ENCODE assay signal across 8 cellular contexts in the genomic region with DNA sequence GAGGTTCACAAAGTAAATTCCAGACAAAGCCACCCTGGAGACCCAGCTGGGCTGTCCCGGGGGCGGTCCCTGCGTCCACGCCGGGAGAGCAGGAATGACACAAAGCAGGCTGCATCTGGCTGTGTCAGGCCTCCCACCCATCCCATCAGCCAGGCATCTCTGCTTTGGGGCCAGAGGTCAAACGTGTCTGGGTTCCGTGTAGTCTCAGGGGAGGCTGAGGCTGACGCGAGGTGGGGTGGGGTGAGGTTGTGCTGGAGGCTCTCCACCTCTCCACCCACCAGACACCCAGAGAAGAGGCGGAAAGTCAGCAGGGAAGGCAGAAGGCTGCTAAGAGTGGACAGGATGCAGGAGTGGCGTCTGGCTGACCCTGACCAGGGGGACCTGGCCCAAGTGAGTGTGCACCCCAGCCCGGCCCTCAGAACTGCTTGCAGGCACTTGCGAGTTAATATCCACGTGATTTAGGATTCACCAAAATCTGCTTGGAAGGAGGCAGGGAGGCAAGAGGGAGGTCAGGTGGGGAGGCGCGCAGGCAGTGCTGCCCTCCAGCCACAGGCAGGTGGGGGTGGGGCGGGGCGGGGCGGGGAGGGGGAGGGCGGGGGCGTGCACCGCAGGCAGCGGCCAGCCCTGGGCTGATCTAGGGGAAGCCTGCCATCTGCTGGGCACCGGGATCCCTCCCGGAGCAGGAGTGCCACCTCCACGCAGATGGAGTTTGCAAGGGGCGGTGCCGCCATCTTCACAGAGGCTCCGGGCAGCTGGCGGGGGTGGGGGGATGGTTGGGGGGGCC. TPM values are rescaled to one million over a fixed set of nuclear protein-coding genes. Genes with fewer than 3 reads are reported as not detected.
DNase-seq lines count a peak whose midpoint lies in the region; ATAC-seq lines count a peak whose summit lies in the region.

No MANE protein-coding gene starts in this region.

- no peak for ATAC-seq in HG02938 (IDR thresholded peaks at IDR 0.05; ENCODE audit: unreplicated experiment)

- WGBS in mesodermal cell (ENCODE audit: insufficient coverage in 2 of 2), 2 experiments = 49 to 79% methylated on average over 7 to 12 of the region's 30 CpGs

- no peaks in the 10 kb centered on the region for H3K27me3 ChIP-seq in effector memory CD4-positive, alpha-beta T cell (replicated peaks; ENCODE audit: control insufficient read depth, insufficient read depth, low read length, poor library complexity, severe bottlenecking)

- peak overlapping the region; percentile 32 for H3K27ac ChIP-seq in effector memory CD4-positive, alpha-beta T cell (ENCODE audit: insufficient read depth, low read length, poor library complexity, severe bottlenecking)
- H3K27ac ChIP-seq in mesodermal cell (ENCODE audit: low read depth, low read length, severe bottlenecking) = peak overlapping the region; percentile 41

- H3K4me1 ChIP-seq in effector memory CD4-positive, alpha-beta T cell (ENCODE audit: control insufficient read depth, insufficient read depth, low read length, poor library complexity, severe bottlenecking) = peaks cover 17% of the 10 kb centered on the region
- H3K4me1 ChIP-seq in mesodermal cell (ENCODE audit: control insufficient read depth, insufficient read depth, low read length, poor library complexity, severe bottlenecking) = peaks cover 32% of the 10 kb centered on the region

- H3K9me3 ChIP-seq in effector memory CD4-positive, alpha-beta T cell (ENCODE audit: control insufficient read depth, low read length) = no peaks in the 10 kb centered on the region
- no peaks in the 10 kb centered on the region for H3K9me3 ChIP-seq in mesodermal cell (ENCODE audit: control insufficient read depth, low read length)

- DNase-seq in Ammon's horn (ENCODE audit: low spot score) (peak; percentile 87), HPDE6-E6E7 (ENCODE audit: extremely low spot score) (peak; percentile 94), NCI-H82 treated with DMSO at 0.1 percent for 48 hours (lab: John Stamatoyannopoulos, UW; ENCODE audit: unreplicated experiment) (peak; percentile 47)
- peak; percentile 89 for DNase-seq in activated CD8-positive, alpha-beta memory T cell treated with anti-CD3 and anti-CD28 coated beads for 24 hours
- peak; percentile 58 to 72 (median 67) for DNase-seq in effector memory CD4-positive, alpha-beta T cell
- peak; percentile 70 to 78 for DNase-seq in stimulated activated CD8-positive, alpha-beta memory T cell treated with anti-CD3 and anti-CD28 coated beads, Interleukin-15, amount 100 ng/mL, for 48 hours (ENCODE audit: low read depth in 2 of 2)

- peak overlapping the region; percentile 60 for H3K4me3 ChIP-seq in effector memory CD4-positive, alpha-beta T cell (ENCODE audit: insufficient read depth, low read depth, low read length, poor library complexity, severe bottlenecking)
- peak overlapping the region; percentile 16 for H3K4me3 ChIP-seq in mesodermal cell (ENCODE audit: extremely low read depth, insufficient read depth, low read length, poor library complexity, severe bottlenecking)

- no peaks in the 10 kb centered on the region for H3K36me3 ChIP-seq in effector memory CD4-positive, alpha-beta T cell (ENCODE audit: control insufficient read depth, insufficient read depth, low read length)
- H3K36me3 ChIP-seq in mesodermal cell (ENCODE audit: control insufficient read depth, insufficient read depth, low read length) = peaks cover 4% of the 10 kb centered on the region

RNA-seq across cellular contexts. Expression of a gene that starts 44.3 kb away (rescaled TPM):
- polyA plus RNA-seq in mesodermal cell (2013, experiment 1 of 2) = 34.4 TPM
- 29.0 TPM for polyA plus RNA-seq in mesodermal cell (2013, experiment 2 of 2)

RNA-seq across cellular contexts. Expression of a gene that starts 45.1 kb away (rescaled TPM):
- 6.2 TPM for polyA plus RNA-seq in mesodermal cell (2013, experiment 1 of 2)
- polyA plus RNA-seq in mesodermal cell (2013, experiment 2 of 2) = 7.5 TPM
